ENCODE assay signal across 2 cellular contexts in genomic region chr14:104202259-104203070, GRCh38.
A peak's percentile ranks its signal among the peaks of the same experiment; 100 is the strongest.
TF ChIP-seq lines count a peak whose summit lies in the region.

No MANE protein-coding gene starts in this region.

TF ChIP-seq in HEK293, 187 proteins besides CTCF, POLR2A, EP300 and RAD21 (continued from another document):
- TF ChIP-seq HIC1 (tag by site-specific recombination; IDR thresholded peaks at IDR 0.05) (peak; percentile 38; the same call in 1 of the 2 replicates), ZNF747 (tag by site-specific recombination; IDR thresholded peaks at IDR 0.05) (no peak), ZNF830 (tag by site-specific recombination; IDR thresholded peaks at IDR 0.05; ENCODE audit: low read depth) (no peak), ZSCAN16 (tag by site-specific recombination; IDR thresholded peaks at IDR 0.05) (no peak), ZNF416 (tag by site-specific recombination; IDR thresholded peaks at IDR 0.05) (no peak), ZNF133 (tag by site-specific recombination; IDR thresholded peaks at IDR 0.05) (no peak), EGR2 (tag by site-specific recombination; IDR thresholded peaks at IDR 0.05; ENCODE audit: low read depth) (peak; percentile 99), ZNF571 (tag by site-specific recombination; IDR thresholded peaks at IDR 0.05) (no peak), KLF9 (tag by site-specific recombination; IDR thresholded peaks at IDR 0.05; ENCODE audit: low read depth) (no peak), ZFP69B (tag by site-specific recombination; IDR thresholded peaks at IDR 0.05) (no peak), ZNF777 (tag by site-specific recombination; IDR thresholded peaks at IDR 0.05; ENCODE audit: borderline replicate concordance) (no peak), ZNF521 (tag by site-specific recombination; IDR thresholded peaks at IDR 0.05) (no peak), BCL11A (tag by site-specific recombination; IDR thresholded peaks at IDR 0.05; ENCODE audit: low read depth) (no peak), ZBTB7A (tag by site-specific recombination; IDR thresholded peaks at IDR 0.05; ENCODE audit: low read depth) (no peak), ZNF549 (tag by site-specific recombination; IDR thresholded peaks at IDR 0.05) (no peak), ZNF768 (tag by site-specific recombination; IDR thresholded peaks at IDR 0.05) (no peak), REPIN1 (tag by site-specific recombination; IDR thresholded peaks at IDR 0.05; ENCODE audit: low read depth) (no peak), ZNF560 (tag by site-specific recombination; IDR thresholded peaks at IDR 0.05; ENCODE audit: borderline replicate concordance) (no peak), ZNF449 (tag by site-specific recombination; IDR thresholded peaks at IDR 0.05) (no peak), MYNN (tag by site-specific recombination; IDR thresholded peaks at IDR 0.05; ENCODE audit: borderline replicate concordance) (no peak), ZNF596 (tag by site-specific recombination; IDR thresholded peaks at IDR 0.05) (no peak), ZNF138 (tag by site-specific recombination; IDR thresholded peaks at IDR 0.05; ENCODE audit: borderline replicate concordance) (no peak), GLIS2 (tag by site-specific recombination; IDR thresholded peaks at IDR 0.05) (peak; percentile 78), ZNF223 (tag by site-specific recombination; IDR thresholded peaks at IDR 0.05) (no peak), GLIS1 (tag by site-specific recombination; IDR thresholded peaks at IDR 0.05) (peak; percentile 93), ZNF600 (tag by site-specific recombination; IDR thresholded peaks at IDR 0.05) (no peak), ZNF121 (tag by site-specific recombination; IDR thresholded peaks at IDR 0.05) (no peak)

TF ChIP-seq in SK-N-SH treated with all-trans-retinoic acid at 6 μM for 48 hours, 23 proteins besides CTCF, POLR2A, EP300 and RAD21 (continued from another document):
- TF ChIP-seq PATZ1 (CRISPR knock-in tag; IDR thresholded peaks at IDR 0.05; ENCODE audit: borderline replicate concordance) (no peak), ZC3H10 (CRISPR knock-in tag; IDR thresholded peaks at IDR 0.05) (no peak)
TF ChIP-seq in SK-N-SH treated with all-trans-retinoic acid at 6 μM for 48 hours: peak in this region for 2.
